24 cellular contexts compared by ENCODE assay signal in genomic region chr16:81408409-81408950, GRCh38.
"Had no signal": no experiment of that assay in that cellular context is flagged by ENCODE, and none has a peak within 500 bp of the region (broad histone marks: within the 10 kb centered on the region; RNA-seq: fewer than 3 reads in every experiment).

No MANE protein-coding gene starts in this region.

- H3K4me3 Mint-ChIP-seq: activated CD4-positive, alpha-beta T cell treated with anti-CD3 and anti-CD28 coated beads for 36 hours; activated naive CD4-positive, alpha-beta T cell treated with anti-CD3 and anti-CD28 coated beads, Interleukin-2, amount 50 U/mL, for 24 hours; brain; nephron; stimulated activated naive CD8-positive, alpha-beta T cell treated with anti-CD3 and anti-CD28 coated beads, Interleukin-15, Interleukin-2, amounts not matched to agents 100 ng/mL and 50 ng/mL, for 24 hours; T-helper 1 cell treated with Interleukin-12 subunit alpha and Interleukin-12 subunit beta and Interleukin-4 antibody, amounts not matched to agents 30 μg/mL and 1 μg/mL, for 36 hours; WTC11 had no signal

- H3K4me1 Mint-ChIP-seq: activated CD4-positive, alpha-beta T cell treated with anti-CD3 and anti-CD28 coated beads for 36 hours; activated naive CD4-positive, alpha-beta T cell treated with anti-CD3 and anti-CD28 coated beads, Interleukin-2, amount 50 U/mL, for 24 hours had no signal

- H3K4me3 ChIP-seq: tibial artery, vagina had no signal

- H3K27me3 ChIP-seq: vagina had no signal

- H3K9me3 Mint-ChIP-seq: activated naive CD4-positive, alpha-beta T cell treated with anti-CD3 and anti-CD28 coated beads, Interleukin-2, amount 50 U/mL, for 24 hours; nephron; stimulated activated naive CD8-positive, alpha-beta T cell treated with anti-CD3 and anti-CD28 coated beads, Interleukin-15, Interleukin-2, amounts not matched to agents 100 ng/mL and 50 ng/mL, for 24 hours; T-helper 1 cell treated with Interleukin-12 subunit alpha and Interleukin-12 subunit beta and Interleukin-4 antibody, amounts not matched to agents 30 μg/mL and 1 μg/mL, for 36 hours; WTC11 had no signal

- H3K27ac Mint-ChIP-seq: activated CD4-positive, alpha-beta T cell treated with anti-CD3 and anti-CD28 coated beads for 36 hours; activated naive CD4-positive, alpha-beta T cell treated with anti-CD3 and anti-CD28 coated beads, Interleukin-2, amount 50 U/mL, for 24 hours; nephron had no signal

- ATAC-seq: activated CD4-positive, alpha-beta T cell treated with anti-CD3 and anti-CD28 coated beads for 36 hours; esophagus mucosa; left ventricle myocardium superior; WTC11 had no signal

- H3K27me3 Mint-ChIP-seq: activated CD4-positive, alpha-beta T cell treated with anti-CD3 and anti-CD28 coated beads for 36 hours; activated naive CD4-positive, alpha-beta T cell treated with anti-CD3 and anti-CD28 coated beads, Interleukin-2, amount 50 U/mL, for 24 hours; stimulated activated naive CD8-positive, alpha-beta T cell treated with anti-CD3 and anti-CD28 coated beads, Interleukin-15, Interleukin-2, amounts not matched to agents 100 ng/mL and 50 ng/mL, for 24 hours had no signal

- H3K9me3 ChIP-seq: tibial artery, vagina had no signal

- H3K27ac ChIP-seq: tibial artery had no signal

- H3K36me3 ChIP-seq: tibial artery, vagina had no signal

- DNase-seq: activated CD4-positive, alpha-beta T cell treated with anti-CD3 and anti-CD28 coated beads for 36 hours; activated CD4-positive, alpha-beta T cell treated with anti-CD3 and anti-CD28 coated beads, Interleukin-2, amount 50 U/mL, for 48 hours; activated gamma-delta T cell; activated T-cell treated with anti-CD3 and anti-CD28 coated beads for 4 hours; anterior cingulate cortex; dermis blood vessel endothelial cell; effector CD8-positive, alpha-beta T cell; hypothalamus; left ventricle myocardium superior; mammary epithelial cell; midbrain; nucleus accumbens; stimulated activated CD4-positive, alpha-beta T cell treated with anti-CD3 and anti-CD28 coated beads, Interleukin-2, amount 100 ng/mL, for 48 hours; substantia nigra; T1000; tibial artery had no signal

- H3K36me3 Mint-ChIP-seq: activated naive CD4-positive, alpha-beta T cell treated with anti-CD3 and anti-CD28 coated beads, Interleukin-2, amount 50 U/mL, for 24 hours; brain; WTC11 had no signal
